ENCODE assay signal across 8 cellular contexts in the genomic region with DNA sequence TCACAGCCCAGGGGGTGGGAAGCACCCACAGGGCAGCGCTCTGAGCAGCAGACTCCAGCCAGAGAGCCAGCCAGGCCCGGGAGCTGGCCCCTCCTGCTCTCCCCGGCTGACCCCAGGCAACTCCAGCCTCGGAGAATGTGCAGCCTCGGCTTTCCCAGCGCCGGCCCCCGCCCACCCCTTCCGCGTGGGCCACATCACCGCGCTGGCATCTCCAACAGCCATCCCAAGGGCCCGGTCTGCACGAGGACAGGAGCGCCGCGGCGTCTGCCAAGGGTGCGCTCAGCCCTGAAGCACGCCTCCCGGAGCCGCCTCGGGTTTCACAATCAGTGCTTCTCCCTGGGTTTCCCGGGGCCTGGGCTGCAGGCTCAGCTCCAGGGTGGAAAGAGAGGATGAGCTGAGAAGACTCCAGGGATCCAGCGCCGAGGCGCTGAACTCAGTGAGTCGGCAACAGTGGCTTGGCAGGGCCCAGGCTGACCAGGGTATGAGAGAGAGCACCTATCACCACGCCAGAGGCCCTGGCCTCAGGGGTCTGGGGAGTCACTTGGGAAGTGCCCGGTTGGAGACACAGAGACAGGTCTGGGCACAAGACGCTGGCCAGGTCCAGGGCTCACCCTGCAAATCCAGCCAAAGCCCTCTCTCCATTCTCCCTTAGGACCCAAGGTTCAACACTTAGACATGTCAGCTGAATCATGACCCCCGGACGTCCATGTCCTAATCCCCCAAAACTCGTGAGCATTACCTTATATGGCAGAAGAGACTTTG.
DNase-seq lines count a peak whose midpoint lies in the region; ATAC-seq and TF ChIP-seq lines count a peak whose summit lies in the region.

No MANE protein-coding gene starts in this region.

- DNase-seq in HK-2 (ENCODE audit: unreplicated experiment) = peak; percentile 88
- DNase-seq in mammary epithelial cell = peak; percentile 9
- peak; percentile 96 for DNase-seq in left kidney (ENCODE audit: low read depth, low spot score)
- DNase-seq in DMS53 treated with DMSO at 0.1 percent for 48 hours (lab: John Stamatoyannopoulos, UW; ENCODE audit: unreplicated experiment) = no peak
- DNase-seq in NCI-H524 (lab: John Stamatoyannopoulos, UW) = no peak
- DNase-seq in GM20000 (ENCODE audit: low spot score) = no peak

- H3K27ac ChIP-seq in mammary epithelial cell (ENCODE audit: insufficient read depth, low read depth, low read length) (no peak overlapping the region), stomach smooth muscle (ENCODE audit: low read length) (peak overlapping the region; percentile 60)

- H3K27me3 ChIP-seq in mammary epithelial cell (ENCODE audit: insufficient read depth, low read length) (no peaks in the 10 kb centered on the region), stomach smooth muscle (ENCODE audit: control insufficient read depth in 1 of 2, insufficient read depth in 2 of 2, low read length in 2 of 2) (no peaks in the 10 kb centered on the region)

- H3K9ac ChIP-seq in mammary epithelial cell (ENCODE audit: insufficient read depth, low read length) = no peak overlapping the region
- H3K9ac ChIP-seq in stomach smooth muscle (ENCODE audit: low read length in 2 of 2) = peak overlapping the region; percentile 42 to 47

- BruUV-seq in mammary epithelial cell (replicated peaks; lab: Mats Ljungman, UMichigan) = no TSS peak

- peaks cover 32% of the 10 kb centered on the region for H3K9me3 ChIP-seq in mammary epithelial cell (replicated peaks; ENCODE audit: insufficient read depth, low read length)
- H3K9me3 ChIP-seq in stomach smooth muscle (ENCODE audit: control insufficient read depth in 2 of 2, low read length in 2 of 2) = no peaks in the 10 kb centered on the region

- 8% methylated on average over 27 of the region's 34 CpGs for WGBS in mammary epithelial cell (ENCODE audit: low coverage, missing lambda C conversion rate)

- TF ChIP-seq CTCF in mammary epithelial cell (conservative IDR thresholded peaks at IDR 0.05 in 1 of 2, IDR thresholded peaks at IDR 0.05 in 1 of 2; ENCODE audit: extremely low read depth in 1 of 2, insufficient read depth in 1 of 2, low read depth in 1 of 2, low read length in 2 of 2) (no peak), GM20000 (IDR thresholded peaks at IDR 0.05; ENCODE audit: extremely low read depth, missing control alignments) (no peak)

- H3K4me1 ChIP-seq in mammary epithelial cell (ENCODE audit: insufficient read depth, low read length) (no peaks in the 10 kb centered on the region), stomach smooth muscle (ENCODE audit: control insufficient read depth, insufficient read depth, low read length) (peaks cover 40% of the 10 kb centered on the region)

- no peaks in the 10 kb centered on the region for H3K79me2 ChIP-seq in mammary epithelial cell (ENCODE audit: insufficient read depth, low read length)

- H4K20me1 ChIP-seq in mammary epithelial cell (ENCODE audit: insufficient read depth, low read length) = no peaks in the 10 kb centered on the region

- no peak overlapping the region for H3K4me3 ChIP-seq in mammary epithelial cell (replicated peaks in 1 of 3; ENCODE audit: insufficient read depth in 1 of 3, low read depth in 2 of 3, low read length in 3 of 3)
- H3K4me3 ChIP-seq in stomach smooth muscle (ENCODE audit: low read length in 2 of 2) = peak overlapping the region; percentile 43 to 66

- no peak overlapping the region for H3K4me2 ChIP-seq in mammary epithelial cell (ENCODE audit: insufficient read depth, low read depth, low read length)

- intact Hi-C loops in mammary epithelial cell (cut with micrococcal nuclease) = no loop called here

- no peak overlapping the region for H2AFZ ChIP-seq in mammary epithelial cell (ENCODE audit: low read depth, low read length)

- in situ Hi-C loops in mammary epithelial cell (cut with MboI; ENCODE audit: low sequenced_read_pairs in 2 of 2) = no loop called here

- dilution Hi-C loops in mammary epithelial cell (cut with HindIII; ENCODE audit: low sequenced_read_pairs) = no loop called here

- ATAC-seq in GM19035 (IDR thresholded peaks at IDR 0.05; ENCODE audit: unreplicated experiment) = no peak

- H3K36me3 ChIP-seq in mammary epithelial cell (ENCODE audit: insufficient read depth, low read length) = no peaks in the 10 kb centered on the region
- no peaks in the 10 kb centered on the region for H3K36me3 ChIP-seq in stomach smooth muscle (ENCODE audit: control insufficient read depth in 2 of 2, insufficient read depth in 2 of 2, low read length in 2 of 2)

- CTCF ChIA-PET in mammary epithelial cell (lab: Charles Lee; ENCODE audit: low non-redundant PET) = no interaction called here

Comparison
In these comparisons a context has a peak if more than half of its experiments do, and no peak if none do; other contexts are left out.
1. DNase-seq: peak in HK-2 (single experiment), mammary epithelial cell (single experiment) and left kidney (single experiment); none in DMS53 treated with DMSO at 0.1 percent for 48 hours (single experiment), NCI-H524 (0 of 2) and GM20000 (single experiment).
2. H3K4me3 ChIP-seq: peak in stomach smooth muscle (2 of 2); none in mammary epithelial cell (0 of 3).